In genomic region chr11:121416909-121417567, GRCh38 we compare ENCODE assay signal across 8 cellular contexts. TPM values are rescaled to one million over a fixed set of nuclear protein-coding genes. Genes with fewer than 3 reads are reported as not detected.
DNase-seq lines count a peak whose midpoint lies in the region; ATAC-seq, FAIRE-seq and TF ChIP-seq lines count a peak whose summit lies in the region.

No MANE protein-coding gene starts in this region.

- H3K79me1 ChIP-seq in H1 (ENCODE audit: low read depth, low read length) (no peaks in the 10 kb centered on the region), neuronal stem cell (ENCODE audit: low read depth, low read length) (peaks cover 2% of the 10 kb centered on the region)

- H3K4me3 Mint-ChIP-seq in activated CD4-positive, alpha-beta T cell treated with anti-CD3 and anti-CD28 coated beads for 36 hours = no peak overlapping the region

- no peaks in the 10 kb centered on the region for H3K23me2 ChIP-seq in H1 (ENCODE audit: low read depth, low read length)

- no peak for TF ChIP-seq POLR2A in H1 (IDR thresholded peaks at IDR 0.05; ENCODE audit: control extremely low read depth in 1 of 2, low read depth in 2 of 2, low read length in 2 of 2)

- H3K56ac ChIP-seq in H1 (replicated peaks; ENCODE audit: insufficient read length, low read depth, low read length) = no peak overlapping the region

- H3K27me3 Mint-ChIP-seq in activated CD4-positive, alpha-beta T cell treated with anti-CD3 and anti-CD28 coated beads for 36 hours = no peaks in the 10 kb centered on the region

- H4K91ac ChIP-seq in H1 (replicated peaks; ENCODE audit: insufficient read length, low read length) (no peak overlapping the region), neuronal stem cell (ENCODE audit: low read depth, low read length, poor library complexity) (no peak overlapping the region)

- no peak overlapping the region for H3K14ac ChIP-seq in H1 (ENCODE audit: insufficient read length)
- no peak overlapping the region for H3K14ac ChIP-seq in neuronal stem cell (ENCODE audit: low read length)

- H2BK15ac ChIP-seq in H1 (ENCODE audit: low read length) (no peak overlapping the region), neuronal stem cell (ENCODE audit: low read length) (no peak overlapping the region)

- H3K4me2 ChIP-seq in H1 (ENCODE audit: insufficient read depth in 1 of 2, low read depth in 2 of 2, low read length in 2 of 2) = no peak overlapping the region
- no peak overlapping the region for H3K4me2 ChIP-seq in neuronal stem cell (ENCODE audit: insufficient read depth, low read length, poor library complexity, severe bottlenecking)

- ATAC-seq in GM21390 (IDR thresholded peaks at IDR 0.05; ENCODE audit: unreplicated experiment) = peak; percentile 69
- ATAC-seq in activated CD4-positive, alpha-beta T cell treated with anti-CD3 and anti-CD28 coated beads for 36 hours = peak; percentile 45
- peak; percentile 90 for ATAC-seq in aorta (ENCODE audit: low FRiP score)

- H2BK5ac ChIP-seq in H1 (ENCODE audit: low read depth, low read length) (0 out of 2 replicates have a peak overlapping the region, but pooled peaks have one; percentile 6), neuronal stem cell (ENCODE audit: low read length) (peak overlapping the region; percentile 60)

- no peak overlapping the region for H3K18ac ChIP-seq in H1 (ENCODE audit: extremely low read depth, low read length)
- H3K18ac ChIP-seq in neuronal stem cell (ENCODE audit: low read length) = no peak overlapping the region

- H2BK12ac ChIP-seq in H1 (ENCODE audit: low read depth, low read length) = peak overlapping the region; percentile 71; the same call in 1 of the 2 replicates
- H2BK12ac ChIP-seq in neuronal stem cell (ENCODE audit: low read length) = no peak overlapping the region

- H3K4me3 ChIP-seq in H1 (ENCODE audit: extremely low read depth in 1 of 4, insufficient read depth in 2 of 4, low read depth in 3 of 4, low read length in 4 of 4) = no peak overlapping the region
- no peak overlapping the region for H3K4me3 ChIP-seq in neuronal stem cell (ENCODE audit: low read length in 2 of 2)
- H3K4me3 ChIP-seq in aorta (ENCODE audit: low read length in 2 of 2) = no peak overlapping the region

- TF ChIP-seq RAD21 in H1 (IDR thresholded peaks at IDR 0.05 in 1 of 2, conservative IDR thresholded peaks at IDR 0.05 in 1 of 2; ENCODE audit: low read depth in 2 of 2, low read length in 2 of 2) = no peak

- no peaks in the 10 kb centered on the region for H3K36me3 Mint-ChIP-seq in activated CD4-positive, alpha-beta T cell treated with anti-CD3 and anti-CD28 coated beads for 36 hours (ENCODE audit: low read depth)

- H4K5ac ChIP-seq in H1 (ENCODE audit: insufficient read length, low read depth, low read length) = no peak overlapping the region

- no peaks in the 10 kb centered on the region for H4K20me1 ChIP-seq in H1 (replicated peaks in 1 of 2; ENCODE audit: control insufficient read depth in 1 of 2, insufficient read depth in 2 of 2, low read length in 2 of 2)

- H2AK5ac ChIP-seq in H1 (ENCODE audit: low read depth, low read length) = no peak overlapping the region
- no peak overlapping the region for H2AK5ac ChIP-seq in neuronal stem cell (ENCODE audit: low read depth, low read length)

- no peaks in the 10 kb centered on the region for H3K27me3 ChIP-seq in H1 (replicated peaks in 1 of 4; ENCODE audit: control insufficient read depth in 3 of 4, extremely low read depth in 1 of 4, insufficient read depth in 3 of 4, low read length in 3 of 4)
- no peaks in the 10 kb centered on the region for H3K27me3 ChIP-seq in neuronal stem cell (ENCODE audit: control insufficient read depth in 3 of 3, insufficient read depth in 3 of 3, low read depth in 1 of 3, low read length in 3 of 3)
- no peaks in the 10 kb centered on the region for H3K27me3 ChIP-seq in aorta (ENCODE audit: control insufficient read depth in 1 of 2, insufficient read depth in 2 of 2, low read length in 1 of 2)

- peak; percentile 99 for DNase-seq in AML-193 (lab: John Stamatoyannopoulos, UW)
- DNase-seq in Kasumi-1 (lab: John Stamatoyannopoulos, UW) = peak; percentile 98 to 99
- DNase-seq in activated CD4-positive, alpha-beta T cell treated with anti-CD3 and anti-CD28 coated beads for 36 hours = peak; percentile 69
- DNase-seq in H1 (ENCODE audit: low read depth in 1 of 2, low spot score in 2 of 2) = no peak
- DNase-seq in neuronal stem cell (ENCODE audit: low spot score) = no peak
- peak; percentile 90 to 94 for DNase-seq in aorta
- no peak for DNase-seq in HuH-7.5 (ENCODE audit: low spot score)

- no peak overlapping the region for H4K8ac ChIP-seq in H1 (ENCODE audit: extremely low read depth, insufficient read depth, low read length)
- no peak overlapping the region for H4K8ac ChIP-seq in neuronal stem cell (ENCODE audit: low read depth, low read length)

- H3K27ac ChIP-seq in H1 (ENCODE audit: low read depth, low read length) (no peak overlapping the region), neuronal stem cell (replicated peaks; ENCODE audit: low read length) (no peak overlapping the region), aorta (ENCODE audit: low read depth in 1 of 2, low read length in 2 of 2) (no peak overlapping the region)

- H3K23ac ChIP-seq in H1 (ENCODE audit: insufficient read length) (no peak overlapping the region), neuronal stem cell (ENCODE audit: low read depth, low read length, poor library complexity) (peak overlapping the region; percentile 57)

- H3K9me3 ChIP-seq in H1 (ENCODE audit: insufficient read depth in 2 of 2, low read depth in 1 of 2, low read length in 1 of 2) (no peaks in the 10 kb centered on the region), neuronal stem cell (replicated peaks in 1 of 2; ENCODE audit: control insufficient read depth in 2 of 2, insufficient read depth in 1 of 2, low read depth in 1 of 2, low read length in 2 of 2) (no peaks in the 10 kb centered on the region), aorta (ENCODE audit: control insufficient read depth, low read length) (no peaks in the 10 kb centered on the region)

- TF ChIP-seq CTCF in H1 (IDR thresholded peaks at IDR 0.05; ENCODE audit: control extremely low read depth in 1 of 3, insufficient read depth in 1 of 3, low read depth in 1 of 3, low read length in 3 of 3) = no peak

- H2BK20ac ChIP-seq in H1 (ENCODE audit: low read length) = 0 out of 2 replicates have a peak overlapping the region, but pooled peaks have one; percentile 8

- no peak for FAIRE-seq in H1 (lab: Jason Lieb, UNC)

- no peaks in the 10 kb centered on the region for H3K9me3 Mint-ChIP-seq in activated CD4-positive, alpha-beta T cell treated with anti-CD3 and anti-CD28 coated beads for 36 hours (ENCODE audit: low read depth)

- H3K27ac Mint-ChIP-seq in activated CD4-positive, alpha-beta T cell treated with anti-CD3 and anti-CD28 coated beads for 36 hours = peak overlapping the region; percentile 80

- H3K4ac ChIP-seq in H1 (replicated peaks; ENCODE audit: insufficient read length, low read depth, low read length) (no peak overlapping the region), neuronal stem cell (ENCODE audit: low read length) (no peak overlapping the region)

- intact Hi-C loops in activated CD4-positive, alpha-beta T cell treated with anti-CD3 and anti-CD28 coated beads for 36 hours (cut with DNase I, micrococcal nuclease) = loop anchor here in 1 of 2 experiments (5.0 kb wide), 1 partner anchor 90 kb away; no protein-coding TSS in a partner anchor
- intact Hi-C loops in aorta (cut with DNase I) = no loop called here

- CTCF ChIA-PET in activated CD4-positive, alpha-beta T cell treated with anti-CD3 and anti-CD28 coated beads for 36 hours (lab: Charles Lee) = interaction anchor here (0.8 to 1.6 kb wide), 7 partner anchors 11 to 174 kb away, joined by 3 to 7 read pairs (median 4); partner anchors contain the start of gene SC5D
- CTCF ChIA-PET in H1 (lab: Charles Lee; ENCODE audit: partially characterized antibody) = interaction anchor here (0.6 to 1.4 kb wide), 7 partner anchors 10 to 847 kb away, joined by 3 to 4 read pairs (median 3); no protein-coding TSS in a partner anchor

- H3K4me1 Mint-ChIP-seq in activated CD4-positive, alpha-beta T cell treated with anti-CD3 and anti-CD28 coated beads for 36 hours = peaks cover 69% of the 10 kb centered on the region

- POLR2A ChIA-PET in activated CD4-positive, alpha-beta T cell treated with anti-CD3 and anti-CD28 coated beads for 36 hours (lab: Charles Lee) = interaction anchor here (1.3 kb wide), 1 partner anchor 48 kb away, joined by 4 read pairs; no protein-coding TSS in a partner anchor
- POLR2A ChIA-PET in H1 (lab: Charles Lee; ENCODE audit: partially characterized antibody) = interaction anchor here (0.9 kb wide), 1 partner anchor 9 kb away, joined by 3 read pairs; no protein-coding TSS in a partner anchor

- WGBS in H1 (ENCODE audit: extremely low coverage in 1 of 2, insufficient coverage in 1 of 2, insufficient read length in 1 of 2, insufficient replicate concordance in 2 of 2, low coverage in 1 of 2, low lambda C conversion rate in 2 of 2, missing lambda C conversion rate in 1 of 2), 2 experiments = 92% methylated on average over 7 of the region's 7 CpGs; no CpG with 5 or more reads in 1 of the 2 experiments
- WGBS in neuronal stem cell (ENCODE audit: extremely low coverage in 2 of 2, insufficient read length in 2 of 2, insufficient replicate concordance in 1 of 2), 2 donors = no CpG with 5 or more reads among the region's 7 CpGs
- 11 to 12% methylated on average over 7 of the region's 7 CpGs for WGBS in aorta, 2 donors

- H2AFZ ChIP-seq in H1 (ENCODE audit: low read length) = peak overlapping the region; percentile 83
- peak overlapping the region; percentile 40 for H2AFZ ChIP-seq in neuronal stem cell (ENCODE audit: low read length)

- peaks cover 0 to 4% (median 0%) of the 10 kb centered on the region in 4 experiments; a peak in 2 of 7 replicates for H3K4me1 ChIP-seq in H1 (replicated peaks in 1 of 4; ENCODE audit: control insufficient read depth in 3 of 4, insufficient read depth in 4 of 4, low read length in 3 of 4)
- no peaks in the 10 kb centered on the region for H3K4me1 ChIP-seq in neuronal stem cell (ENCODE audit: control insufficient read depth in 2 of 2, insufficient read depth in 1 of 2, low read depth in 1 of 2, low read length in 2 of 2)
- H3K4me1 ChIP-seq in aorta (ENCODE audit: control insufficient read depth in 1 of 2, insufficient read depth in 2 of 2, low read length in 2 of 2) = no peaks in the 10 kb centered on the region

- H3K9ac ChIP-seq in H1 (replicated peaks in 1 of 4; ENCODE audit: extremely low read depth in 1 of 4, low read depth in 3 of 4, low read length in 3 of 4) (no peak overlapping the region), neuronal stem cell (ENCODE audit: low read depth, low read length, poor library complexity) (no peak overlapping the region)

- no peak for TF ChIP-seq EP300 in H1 (IDR thresholded peaks at IDR 0.05; ENCODE audit: borderline replicate concordance in 1 of 2, low read depth in 2 of 2, low read length in 2 of 2)

- H3K79me2 ChIP-seq in H1 (ENCODE audit: control insufficient read depth in 1 of 2, insufficient read depth in 2 of 2, low read length in 2 of 2) = no peaks in the 10 kb centered on the region

- H3K36me3 ChIP-seq in H1 (ENCODE audit: control insufficient read depth in 2 of 4, insufficient read depth in 4 of 4, low read length in 3 of 4) (no peaks in the 10 kb centered on the region), neuronal stem cell (replicated peaks in 1 of 2; ENCODE audit: control insufficient read depth in 2 of 2, insufficient read depth in 2 of 2, low read length in 2 of 2) (peaks cover 0 to 1% of the 10 kb centered on the region in 2 donors), aorta (ENCODE audit: control insufficient read depth in 1 of 2, insufficient read depth in 2 of 2, low read length in 1 of 2) (no peaks in the 10 kb centered on the region)

- H2BK120ac ChIP-seq in H1 (replicated peaks; ENCODE audit: low read depth, low read length) (no peak overlapping the region), neuronal stem cell (ENCODE audit: low read depth, low read length) (no peak overlapping the region)

RNA-seq across cellular contexts. Expression of gene SORL1, which starts 35.1 kb away (rescaled TPM):
- 10 to 100 TPM; 53.5 to 68.0 TPM for total RNA-seq in activated CD4-positive, alpha-beta T cell treated with anti-CD3 and anti-CD28 coated beads for 36 hours
- 65.5 and 66.6 TPM in 2 replicates for total RNA-seq in H1 (2021; fragmentation: NEBNext Ultra II Directional; extraction: Animal tissue kit (Norgen Biotek cat#: 25700))
- 38.1 and 90.3 TPM in 2 replicates for polyA plus RNA-seq in H1 (2011; rRNA removed)
- 40.1 TPM for polyA plus RNA-seq in H1 (2011; cell fraction: cytosol; rRNA removed)
- 217 TPM for polyA plus RNA-seq in H1 (2011; cell fraction: nucleus; rRNA removed)
- 27.0 to 38.1 TPM (median 34.7 TPM) in 4 replicates for polyA plus RNA-seq in H1 (2012, experiment 1 of 2)
- polyA plus RNA-seq in H1 (2012, experiment 2 of 2) = 2.3 TPM
- 45.2 TPM for polyA plus RNA-seq in H1 (2013, experiment 1 of 2)
- polyA plus RNA-seq in H1 (2013, experiment 2 of 2) = 33.1 TPM
- polyA minus RNA-seq in H1 (2011; rRNA and poly(A)+ RNA removed) = 340 and 508 TPM in 2 replicates
- 105 TPM for polyA minus RNA-seq in H1 (2011; cell fraction: cytosol; rRNA and poly(A)+ RNA removed)
- 189 TPM for polyA minus RNA-seq in H1 (2011; cell fraction: nucleus; rRNA and poly(A)+ RNA removed)
- polyA plus RNA-seq in neuronal stem cell (2013, experiment 1 of 2) = 6.7 TPM
- polyA plus RNA-seq in neuronal stem cell (2013, experiment 2 of 2) = 6.7 TPM
- 10 to 100 TPM; 34.0 to 37.2 TPM for total RNA-seq in aorta
- 1 to 10 TPM in 1 of 2 donors, under 1 TPM in 1; 0.79 to 2.5 TPM for polyA plus RNA-seq in aorta

Comparison
In these comparisons a context has a peak if more than half of its experiments do, and no peak if none do; other contexts are left out.
1. DNase-seq: peak in AML-193 (2 of 2), Kasumi-1 (2 of 2), activated CD4-positive, alpha-beta T cell treated with anti-CD3 and anti-CD28 coated beads for 36 hours (single experiment) and aorta (2 of 2); none in H1 (0 of 2), neuronal stem cell (single experiment) and HuH-7.5 (single experiment).
2. Peak in every context shown above with its lines, with median percentiles within 50 percentile points of each other: ATAC-seq.